ENCODE assay signal across 1 cellular context in genomic region chr6:21665436-21666199, GRCh38.
TF ChIP-seq lines count a peak whose summit lies in the region.

No MANE protein-coding gene starts in this region.

TF ChIP-seq in IMR-90, 13 proteins besides CTCF, POLR2A, EP300 and RAD21 (continued from another document):
- TF ChIP-seq, protein P1, sequence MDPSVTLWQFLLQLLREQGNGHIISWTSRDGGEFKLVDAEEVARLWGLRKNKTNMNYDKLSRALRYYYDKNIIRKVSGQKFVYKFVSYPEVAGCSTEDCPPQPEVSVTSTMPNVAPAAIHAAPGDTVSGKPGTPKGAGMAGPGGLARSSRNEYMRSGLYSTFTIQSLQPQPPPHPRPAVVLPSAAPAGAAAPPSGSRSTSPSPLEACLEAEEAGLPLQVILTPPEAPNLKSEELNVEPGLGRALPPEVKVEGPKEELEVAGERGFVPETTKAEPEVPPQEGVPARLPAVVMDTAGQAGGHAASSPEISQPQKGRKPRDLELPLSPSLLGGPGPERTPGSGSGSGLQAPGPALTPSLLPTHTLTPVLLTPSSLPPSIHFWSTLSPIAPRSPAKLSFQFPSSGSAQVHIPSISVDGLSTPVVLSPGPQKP (IDR thresholded peaks at IDR 0.05; ENCODE audit: borderline replicate concordance, low read depth, low read length), result no peak
